Comparison of ENCODE assay signal across 8 cellular contexts in the genomic region with DNA sequence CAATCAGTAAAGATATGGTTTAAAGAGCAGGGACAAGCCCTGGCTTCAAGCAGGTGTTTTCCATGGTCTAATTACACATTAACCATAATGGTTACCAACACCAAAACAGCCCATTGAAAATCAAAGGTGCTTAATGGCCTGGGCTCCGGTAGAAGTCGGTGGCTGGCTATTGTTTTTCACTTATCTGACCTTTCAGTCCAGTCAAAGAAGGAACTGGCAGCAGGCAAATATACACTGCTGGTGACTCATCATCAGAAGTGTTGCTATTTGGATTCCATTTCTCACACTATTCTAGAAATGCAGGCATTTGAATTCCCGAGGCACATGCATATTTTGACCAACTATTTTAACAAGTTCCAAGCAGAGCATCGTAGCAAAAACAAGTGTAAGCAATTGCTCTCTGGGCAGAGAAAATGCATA. TPM values are rescaled to one million over a fixed set of nuclear protein-coding genes. Genes with fewer than 3 reads are reported as not detected.
DNase-seq lines count a peak whose midpoint lies in the region; ATAC-seq and TF ChIP-seq lines count a peak whose summit lies in the region.

No MANE protein-coding gene starts in this region.

- peak; percentile 94 for ATAC-seq in GM18907 (IDR thresholded peaks at IDR 0.05; ENCODE audit: unreplicated experiment)
- peak; percentile 85 for ATAC-seq in HG03095 (IDR thresholded peaks at IDR 0.05; ENCODE audit: unreplicated experiment)

- H3K4me3 ChIP-seq in choroid plexus epithelial cell (ENCODE audit: low read depth, low read length) (no peak overlapping the region), prostate gland (no peak overlapping the region)

- H3K9me3 ChIP-seq in prostate gland = no peaks in the 10 kb centered on the region

- H3K4me3 Mint-ChIP-seq in osteocyte (ENCODE audit: unreplicated experiment) = no peak overlapping the region

- no peak for TF ChIP-seq POLR2A in prostate gland (IDR thresholded peaks at IDR 0.05)

- 30% methylated on average over 4 of the region's 4 CpGs for WGBS in prostate gland

- H3K4me1 Mint-ChIP-seq in osteocyte (ENCODE audit: unreplicated experiment) = peaks cover 55% of the 10 kb centered on the region

- no peaks in the 10 kb centered on the region for H3K9me3 Mint-ChIP-seq in osteocyte (ENCODE audit: unreplicated experiment)

- H3K27me3 Mint-ChIP-seq in osteocyte (ENCODE audit: unreplicated experiment) = no peaks in the 10 kb centered on the region

- peak overlapping the region; percentile 67 for H3K27ac Mint-ChIP-seq in osteocyte (ENCODE audit: unreplicated experiment)

- no peak overlapping the region for H3K27ac ChIP-seq in prostate gland

- TF ChIP-seq CTCF in choroid plexus epithelial cell (conservative IDR thresholded peaks at IDR 0.05; ENCODE audit: low read depth, low read length) (no peak), osteocyte (IDR thresholded peaks at IDR 0.05) (no peak), prostate gland (IDR thresholded peaks at IDR 0.05) (no peak)

- H3K27me3 ChIP-seq in prostate gland (replicated peaks; ENCODE audit: insufficient read depth) = no peaks in the 10 kb centered on the region

- H3K36me3 Mint-ChIP-seq in osteocyte (ENCODE audit: unreplicated experiment) = no peaks in the 10 kb centered on the region

- no peaks in the 10 kb centered on the region for H3K36me3 ChIP-seq in prostate gland

- H3K4me1 ChIP-seq in prostate gland (replicated peaks) = no peaks in the 10 kb centered on the region

- intact Hi-C loops in prostate gland (cut with DNase I) = no loop called here

- DNase-seq in choroid plexus epithelial cell (ENCODE audit: low read depth) (peak; percentile 85), osteocyte (ENCODE audit: extremely low spot score, unreplicated experiment) (no peak), NCI-H1105 (lab: John Stamatoyannopoulos, UW) (no peak), prostate gland (ENCODE audit: low spot score) (no peak)
- DNase-seq in stimulated activated CD4-positive, alpha-beta T cell treated with anti-CD3 and anti-CD28 coated beads, Interleukin-4, amount 100 ng/mL, for 1 hour = no peak
- DNase-seq in stimulated activated naive CD4-positive, alpha-beta T cell treated with Interleukin-2 at 50 U/mL for 16 hours (lab: John Stamatoyannopoulos, UW) = no peak

RNA-seq across cellular contexts. Expression of gene GABRP, which starts 26.3 kb away (rescaled TPM):
- not detected in 2 replicates for total RNA-seq in osteocyte
- 1 to 10 TPM; 4.8 to 5.5 TPM for total RNA-seq in prostate gland
